17 cellular contexts compared by ENCODE assay signal in the genomic region with DNA sequence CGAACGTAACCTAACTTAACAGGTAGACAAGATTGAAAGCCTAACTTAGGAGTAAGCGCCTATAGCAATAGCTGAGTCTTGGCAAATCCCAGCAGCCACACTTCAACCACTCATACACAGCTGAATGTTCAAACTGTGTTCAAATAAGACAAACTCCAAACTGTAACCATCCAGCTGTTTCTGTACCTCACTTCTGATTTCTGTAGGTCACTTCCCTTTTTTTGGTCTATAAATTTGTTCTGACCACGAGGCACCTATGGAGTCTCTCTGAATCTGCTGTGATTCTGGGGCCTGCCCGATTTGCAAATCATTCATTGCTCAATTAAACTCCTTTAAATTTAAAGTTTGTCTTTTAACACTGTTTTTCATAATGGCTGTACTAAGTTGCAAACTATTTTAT. TPM values are rescaled to one million over a fixed set of nuclear protein-coding genes. Genes with fewer than 3 reads are reported as not detected.
DNase-seq lines count a peak whose midpoint lies in the region; ATAC-seq and TF ChIP-seq lines count a peak whose summit lies in the region.
"Had no signal": no experiment of that assay in that cellular context is flagged by ENCODE, and none has a peak within 500 bp of the region (broad histone marks: within the 10 kb centered on the region; RNA-seq: fewer than 3 reads in every experiment).

No MANE protein-coding gene starts in this region.

- POLR2A ChIA-PET in OCI-LY7 (lab: Charles Lee): no interaction called here

- H4K20me1 ChIP-seq in GM23338 (replicated peaks; ENCODE audit: insufficient read depth) (no peaks in the 10 kb centered on the region), OCI-LY3 (ENCODE audit: insufficient read depth, low read length) (no peaks in the 10 kb centered on the region), OCI-LY7 (ENCODE audit: insufficient read depth, low read length) (no peaks in the 10 kb centered on the region)
- H4K20me1 ChIP-seq: BLaER1 treated with 17β-estradiol and CSF1 and Interleukin-3, amounts not matched to agents 10 nM and 100 nM had no signal

- no peaks in the 10 kb centered on the region for H3F3A ChIP-seq in GM23338 (replicated peaks; ENCODE audit: low read depth)

- no TSS peak for BruUV-seq in OCI-LY7 (replicated peaks; lab: Mats Ljungman, UMichigan)

- no peaks in the 10 kb centered on the region for H3K9me2 ChIP-seq in GM23338 (ENCODE audit: insufficient read depth)
- H3K9me2 ChIP-seq in OCI-LY7 (ENCODE audit: insufficient read depth, low read length): no peaks in the 10 kb centered on the region

- H3K4me3 Mint-ChIP-seq in GM23338: no peak overlapping the region
- H3K4me3 Mint-ChIP-seq: B cell; CD8-positive, alpha-beta T cell; H9; IgD-negative memory B cell had no signal

- no peaks in the 10 kb centered on the region for H3K79me2 ChIP-seq in GM23338 (replicated peaks; ENCODE audit: insufficient read depth)
- no peaks in the 10 kb centered on the region for H3K79me2 ChIP-seq in OCI-LY3 (ENCODE audit: low read length)
- H3K79me2 ChIP-seq in mesendoderm (ENCODE audit: control insufficient read depth, insufficient read depth, low read length): no peaks in the 10 kb centered on the region
- H3K79me2 ChIP-seq in OCI-LY7 (ENCODE audit: insufficient read depth, low read depth, low read length): no peaks in the 10 kb centered on the region

- H3K27ac ChIP-seq in GM23338 (ENCODE audit: low read depth) (no peak overlapping the region), OCI-LY3 (ENCODE audit: low read length) (peak overlapping the region; percentile 13; the same call in 1 of the 2 replicates), mesendoderm (ENCODE audit: low read depth, low read length) (no peak overlapping the region), OCI-LY7 (ENCODE audit: low read depth, low read length, poor library complexity, severe bottlenecking) (no peak overlapping the region)
- H3K27ac ChIP-seq: BLaER1 treated with 17β-estradiol and CSF1 and Interleukin-3, amounts not matched to agents 10 nM and 100 nM had no signal

- no peak for ATAC-seq in GM23338
- ATAC-seq: CD8-positive, alpha-beta T cell; HepG2 had no signal

- H3K36me3 ChIP-seq in GM23338 (ENCODE audit: insufficient read depth): no peaks in the 10 kb centered on the region
- no peaks in the 10 kb centered on the region for H3K36me3 ChIP-seq in OCI-LY3 (replicated peaks; ENCODE audit: low read depth, low read length)
- H3K36me3 ChIP-seq in mesendoderm (ENCODE audit: control insufficient read depth, insufficient read depth, low read length): no peaks in the 10 kb centered on the region
- H3K36me3 ChIP-seq in OCI-LY7 (ENCODE audit: insufficient read depth, low read length): no peaks in the 10 kb centered on the region
- H3K36me3 ChIP-seq: BLaER1 treated with 17β-estradiol and CSF1 and Interleukin-3, amounts not matched to agents 10 nM and 100 nM had no signal

- H3K23ac ChIP-seq in mesendoderm (ENCODE audit: low read length): no peak overlapping the region

- WGBS in mesendoderm (ENCODE audit: extremely low coverage, insufficient coverage, low lambda C conversion rate): no CpG with 5 or more reads among the region's 5 CpGs

- H3K9me3 Mint-ChIP-seq in GM23338: no peaks in the 10 kb centered on the region
- H3K9me3 Mint-ChIP-seq: H9 had no signal

- no peak overlapping the region for H4K5ac ChIP-seq in mesendoderm (ENCODE audit: low read length)

- DNase-seq in GM23338 (ENCODE audit: low spot score) (no peak), MV-4-11 (lab: John Stamatoyannopoulos, UW) (peak; percentile 35), mesendoderm (no peak), OCI-LY7 (ENCODE audit: low spot score) (no peak), KG1 (lab: John Stamatoyannopoulos, UW) (no peak), NCI-H748 treated with DMSO at 0.1 percent for 48 hours (lab: John Stamatoyannopoulos, UW) (no peak)
- DNase-seq: Calu3; CD8-positive, alpha-beta T cell; DMS79 treated with DMSO at 0.1 percent for 48 hours; GF-D8; GOT3; H9 had no signal

- intact Hi-C loops in OCI-LY7 (cut with micrococcal nuclease; ENCODE audit: unreplicated experiment): no loop called here

- H4K8ac ChIP-seq in mesendoderm (ENCODE audit: low read depth, low read length): no peak overlapping the region

- H3K18ac ChIP-seq in mesendoderm (ENCODE audit: low read length): no peak overlapping the region

- H2AK5ac ChIP-seq in mesendoderm (ENCODE audit: low read length): no peak overlapping the region

- H3K56ac ChIP-seq in mesendoderm (ENCODE audit: low read length): no peak overlapping the region

- no peaks in the 10 kb centered on the region for H3K27me3 Mint-ChIP-seq in GM23338 (ENCODE audit: insufficient read depth, low read depth, poor library complexity)

- H3K9me3 ChIP-seq in OCI-LY3 (ENCODE audit: insufficient read depth, low read length) (no peaks in the 10 kb centered on the region), OCI-LY7 (ENCODE audit: low read length) (no peaks in the 10 kb centered on the region)
- H3K9me3 ChIP-seq: BLaER1 treated with 17β-estradiol and CSF1 and Interleukin-3, amounts not matched to agents 10 nM and 100 nM had no signal

- H3K4me2 ChIP-seq in GM23338 (no peak overlapping the region), OCI-LY3 (ENCODE audit: low read length) (peak overlapping the region; percentile 12), mesendoderm (ENCODE audit: low read length) (no peak overlapping the region), OCI-LY7 (ENCODE audit: low read length) (no peak overlapping the region)
- H3K4me2 ChIP-seq: BLaER1 treated with 17β-estradiol and CSF1 and Interleukin-3, amounts not matched to agents 10 nM and 100 nM had no signal

- no peaks in the 10 kb centered on the region for H3K79me1 ChIP-seq in mesendoderm (ENCODE audit: low read length)

- H3K27me3 ChIP-seq in GM23338 (ENCODE audit: insufficient read depth) (peaks cover 6% of the 10 kb centered on the region; the same call in 1 of the 2 replicates), OCI-LY3 (ENCODE audit: low read depth, low read length) (peaks cover 8% of the 10 kb centered on the region; the same call in 1 of the 2 replicates), mesendoderm (ENCODE audit: insufficient read depth, low read length, poor library complexity) (no peaks in the 10 kb centered on the region)

- H3K4me1 ChIP-seq in GM23338 (ENCODE audit: insufficient read depth): peaks cover 22% of the 10 kb centered on the region
- H3K4me1 ChIP-seq in OCI-LY3 (ENCODE audit: low read length): peaks cover 29% of the 10 kb centered on the region
- H3K4me1 ChIP-seq in mesendoderm (ENCODE audit: control insufficient read depth, low read depth, low read length): peaks cover 11% of the 10 kb centered on the region
- H3K4me1 ChIP-seq in OCI-LY7 (ENCODE audit: insufficient read depth, low read length, poor library complexity, severe bottlenecking): no peaks in the 10 kb centered on the region

- H2BK15ac ChIP-seq in mesendoderm (replicated peaks; ENCODE audit: low read depth): peak overlapping the region; percentile 57

- no peak overlapping the region for H3K27ac Mint-ChIP-seq in GM23338
- H3K27ac Mint-ChIP-seq: B cell; CD8-positive, alpha-beta T cell; H9; IgD-negative memory B cell had no signal

- H3K36me3 Mint-ChIP-seq in GM23338 (ENCODE audit: low read depth): no peaks in the 10 kb centered on the region
- H3K36me3 Mint-ChIP-seq: CD8-positive, alpha-beta T cell; IgD-negative memory B cell had no signal

- H2BK5ac ChIP-seq in mesendoderm (ENCODE audit: low read length): no peak overlapping the region

- H3K4ac ChIP-seq in mesendoderm (ENCODE audit: low read depth, low read length): no peak overlapping the region

- CTCF ChIA-PET in OCI-LY7 (lab: Charles Lee; ENCODE audit: unreplicated experiment): no interaction called here

- H3K9ac ChIP-seq in OCI-LY3 (ENCODE audit: low read length): no peak overlapping the region
- H3K9ac ChIP-seq in mesendoderm (ENCODE audit: low read length): no peak overlapping the region
- H3K9ac ChIP-seq: BLaER1 treated with 17β-estradiol and CSF1 and Interleukin-3, amounts not matched to agents 10 nM and 100 nM had no signal

- no peak overlapping the region for H2BK120ac ChIP-seq in mesendoderm (ENCODE audit: low read depth, low read length)

- TF ChIP-seq CTCF in GM23338 (conservative IDR thresholded peaks at IDR 0.05; ENCODE audit: low read depth in 2 of 2) (no peak), OCI-LY3 (IDR thresholded peaks at IDR 0.05; ENCODE audit: low read depth, low read length) (no peak), OCI-LY7 (conservative IDR thresholded peaks at IDR 0.05; ENCODE audit: low read length) (no peak)

- peaks cover 23% of the 10 kb centered on the region for H3K4me1 Mint-ChIP-seq in GM23338
- H3K4me1 Mint-ChIP-seq: B cell, IgD-negative memory B cell had no signal

- H3K4me3 ChIP-seq in GM23338 (no peak overlapping the region), OCI-LY3 (ENCODE audit: low read length) (no peak overlapping the region), mesendoderm (ENCODE audit: low read length) (no peak overlapping the region), OCI-LY7 (ENCODE audit: low read depth, low read length, poor library complexity, severe bottlenecking) (no peak overlapping the region)
- H3K4me3 ChIP-seq: BLaER1 treated with 17β-estradiol and CSF1 and Interleukin-3, amounts not matched to agents 10 nM and 100 nM had no signal

- H2AFZ ChIP-seq in GM23338 (peak overlapping the region; percentile 34; the same call in 1 of the 2 replicates), OCI-LY3 (ENCODE audit: low read depth, low read length) (no peak overlapping the region), OCI-LY7 (ENCODE audit: low read length) (no peak overlapping the region)

TF ChIP-seq in GM23338, 12 proteins besides CTCF, POLR2A, EP300 and RAD21 (continues in another document):
- TF ChIP-seq ZNF114 (CRISPR knock-in tag; IDR thresholded peaks at IDR 0.05): no peak

RNA-seq across cellular contexts. Expression of a gene that starts 8.2 kb away (rescaled TPM):
- 2.5 and 7.3 TPM in 2 replicates for total RNA-seq in GM23338 (2014; rRNA removed; shearing (Covaris generic))
- polyA plus RNA-seq in GM23338 (2016; fragmentation: Nextera tagmentation; extraction: Ambion mirVana): 5.0 and 7.3 TPM in 2 replicates
- polyA plus RNA-seq in mesendoderm (2013, experiment 1 of 2): 32.1 TPM
- polyA plus RNA-seq in mesendoderm (2013, experiment 2 of 2): 25.8 TPM
- total RNA-seq in OCI-LY7 (2014; rRNA removed; shearing (Covaris generic)): not detected in 2 replicates
- total RNA-seq in OCI-LY7 (2022): not detected in 2 replicates
- total RNA-seq: Calu3; CD8-positive, alpha-beta T cell; HepG2 had no signal
- polyA plus RNA-seq: HepG2, IgD-negative memory B cell had no signal
